In the genomic region with DNA sequence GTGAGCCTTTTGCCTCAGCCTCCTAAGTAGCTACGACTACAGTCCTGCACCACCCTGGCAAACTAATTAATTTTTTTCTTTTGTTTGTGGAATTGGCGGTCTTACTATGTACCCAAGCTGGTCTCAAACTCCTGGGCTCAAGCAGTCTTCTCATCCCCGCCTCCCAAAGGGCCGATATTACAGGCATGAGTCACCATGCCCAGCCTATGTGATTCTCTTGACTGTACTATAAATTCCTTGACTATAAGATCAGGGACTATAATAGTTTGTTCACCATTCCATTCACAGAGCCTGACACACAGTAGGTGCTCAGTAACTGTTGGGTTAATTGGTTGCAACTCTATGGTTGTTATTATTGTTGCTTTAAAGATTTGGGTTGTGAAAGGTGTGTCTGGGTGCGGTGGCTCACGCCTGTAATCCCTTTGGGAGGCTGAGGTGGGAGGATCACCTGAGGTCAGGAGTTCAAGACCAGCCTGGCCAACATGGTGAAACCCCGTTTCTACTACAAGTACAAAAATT, we compare ENCODE assay signal across 15 cellular contexts. TPM values are rescaled to one million over a fixed set of nuclear protein-coding genes. Genes with fewer than 3 reads are reported as not detected.
DNase-seq lines count a peak whose midpoint lies in the region; ATAC-seq and TF ChIP-seq lines count a peak whose summit lies in the region.
"Had no signal": no experiment of that assay in that cellular context is flagged by ENCODE, and none has a peak within 500 bp of the region (broad histone marks: within the 10 kb centered on the region; RNA-seq: fewer than 3 reads in every experiment).

No MANE protein-coding gene starts in this region.

- H3K9ac ChIP-seq in endodermal cell (ENCODE audit: extremely low read depth, low read length, poor library complexity, severe bottlenecking) = no peak overlapping the region

- H3K4me1 ChIP-seq in Panc1 (ENCODE audit: control insufficient read depth, insufficient read depth, low read length) = no peaks in the 10 kb centered on the region
- no peaks in the 10 kb centered on the region for H3K4me1 ChIP-seq in endodermal cell (ENCODE audit: control insufficient read depth, insufficient read depth, low read length)
- H3K4me1 ChIP-seq in CD4-positive, alpha-beta memory T cell (ENCODE audit: insufficient read depth, low read length) = peaks cover 6% of the 10 kb centered on the region
- H3K4me1 ChIP-seq: stomach had no signal

- no peak overlapping the region for H3K27ac Mint-ChIP-seq in osteocyte (ENCODE audit: unreplicated experiment)
- no peak overlapping the region for H3K27ac Mint-ChIP-seq in endodermal cell
- H3K27ac Mint-ChIP-seq in CD4-positive, alpha-beta memory T cell = peak overlapping the region in 1 of 7 donors; percentile 53
- H3K27ac Mint-ChIP-seq in stimulated activated memory B cell treated with anti-CD40 and anti-IgM and Interleukin-4, amounts not matched to agents 10 μg/mL and 1 μg/mL and 100 μg/mL, for 72 hours = no peak overlapping the region
- H3K27ac Mint-ChIP-seq: CD14-positive monocyte had no signal

- H3K27ac ChIP-seq in Panc1 (ENCODE audit: low read length) = no peak overlapping the region
- H3K27ac ChIP-seq in endodermal cell (ENCODE audit: low read depth, low read length) = no peak overlapping the region
- no peak overlapping the region for H3K27ac ChIP-seq in CD4-positive, alpha-beta memory T cell (ENCODE audit: low read depth, low read length)
- H3K27ac ChIP-seq: stomach had no signal

- H3K27me3 ChIP-seq in Panc1 (ENCODE audit: control insufficient read depth, insufficient read depth, low read length) = no peaks in the 10 kb centered on the region
- H3K27me3 ChIP-seq in endodermal cell (ENCODE audit: control insufficient read depth, insufficient read depth, low read length, poor library complexity, severe bottlenecking) = no peaks in the 10 kb centered on the region
- H3K27me3 ChIP-seq in CD4-positive, alpha-beta memory T cell (ENCODE audit: insufficient read depth, low read length) = no peaks in the 10 kb centered on the region
- H3K27me3 ChIP-seq: stomach had no signal

- H3K4me3 Mint-ChIP-seq in osteocyte (ENCODE audit: unreplicated experiment) (no peak overlapping the region), endodermal cell (no peak overlapping the region)
- H3K4me3 Mint-ChIP-seq in CD4-positive, alpha-beta memory T cell = no peak overlapping the region
- no peak overlapping the region for H3K4me3 Mint-ChIP-seq in stimulated activated memory B cell treated with anti-CD40 and anti-IgM and Interleukin-4, amounts not matched to agents 10 μg/mL and 1 μg/mL and 100 μg/mL, for 72 hours
- H3K4me3 Mint-ChIP-seq: CD14-positive monocyte had no signal

- H3K27me3 Mint-ChIP-seq in osteocyte (ENCODE audit: unreplicated experiment) (no peaks in the 10 kb centered on the region), endodermal cell (ENCODE audit: insufficient read depth) (no peaks in the 10 kb centered on the region)
- H3K27me3 Mint-ChIP-seq in CD4-positive, alpha-beta memory T cell = no peaks in the 10 kb centered on the region
- H3K27me3 Mint-ChIP-seq in stimulated activated memory B cell treated with anti-CD40 and anti-IgM and Interleukin-4, amounts not matched to agents 10 μg/mL and 1 μg/mL and 100 μg/mL, for 72 hours = no peaks in the 10 kb centered on the region

- H3K36me3 Mint-ChIP-seq in osteocyte (ENCODE audit: unreplicated experiment) (peaks cover 4% of the 10 kb centered on the region), endodermal cell (ENCODE audit: low read depth) (peaks cover 38% of the 10 kb centered on the region)
- H3K36me3 Mint-ChIP-seq in CD4-positive, alpha-beta memory T cell = peaks cover 7 to 10% of the 10 kb centered on the region in 2 donors
- H3K36me3 Mint-ChIP-seq in stimulated activated memory B cell treated with anti-CD40 and anti-IgM and Interleukin-4, amounts not matched to agents 10 μg/mL and 1 μg/mL and 100 μg/mL, for 72 hours = peaks cover 23% of the 10 kb centered on the region

- H3K9me3 Mint-ChIP-seq in osteocyte (ENCODE audit: unreplicated experiment) (no peaks in the 10 kb centered on the region), endodermal cell (peaks cover 17% of the 10 kb centered on the region)
- no peaks in the 10 kb centered on the region for H3K9me3 Mint-ChIP-seq in CD4-positive, alpha-beta memory T cell
- H3K9me3 Mint-ChIP-seq in stimulated activated memory B cell treated with anti-CD40 and anti-IgM and Interleukin-4, amounts not matched to agents 10 μg/mL and 1 μg/mL and 100 μg/mL, for 72 hours = no peaks in the 10 kb centered on the region

- H3K9me3 ChIP-seq in Panc1 (ENCODE audit: control insufficient read depth, insufficient read depth, low read depth, low read length) (no peaks in the 10 kb centered on the region), endodermal cell (ENCODE audit: control insufficient read depth, low read length) (peaks cover 13% of the 10 kb centered on the region)
- no peaks in the 10 kb centered on the region for H3K9me3 ChIP-seq in CD4-positive, alpha-beta memory T cell (ENCODE audit: control insufficient read depth in 1 of 2, low read length in 2 of 2)
- H3K9me3 ChIP-seq: stomach had no signal

- DNase-seq in EL (peak; percentile 82), Panc1 (ENCODE audit: low read depth, low spot score) (no peak), osteocyte (ENCODE audit: extremely low spot score, unreplicated experiment) (peak; percentile 27), endodermal cell (no peak)
- no peak for DNase-seq in CD4-positive, alpha-beta memory T cell
- DNase-seq: activated naive CD4-positive, alpha-beta T cell; GF-D8; NCI-H1436; NCI-H748 treated with DMSO at 0.1 percent for 48 hours; SHP77 treated with DMSO at 0.1 percent for 48 hours; stomach had no signal

- H3K36me3 ChIP-seq in Panc1 (ENCODE audit: control insufficient read depth, insufficient read depth, low read length) = 0 out of 2 replicates have a peak, but pooled peaks cover 3% of the 10 kb centered on the region
- H3K36me3 ChIP-seq in endodermal cell (ENCODE audit: control insufficient read depth, insufficient read depth, low read length) = peaks cover 14% of the 10 kb centered on the region
- H3K36me3 ChIP-seq in CD4-positive, alpha-beta memory T cell (ENCODE audit: insufficient read depth, low read length) = no peaks in the 10 kb centered on the region

- intact Hi-C loops in Panc1 (cut with micrococcal nuclease; ENCODE audit: unreplicated experiment) = no loop called here
- intact Hi-C loops in CD4-positive, alpha-beta memory T cell (cut with micrococcal nuclease) = no loop called here

- TF ChIP-seq CTCF in Panc1 (IDR thresholded peaks at IDR 0.05) (no peak), osteocyte (IDR thresholded peaks at IDR 0.05) (no peak), endodermal cell (conservative IDR thresholded peaks at IDR 0.05) (no peak)

- CTCF ChIA-PET in Panc1 (lab: Charles Lee) = no interaction called here
- CTCF ChIA-PET in CD4-positive, alpha-beta memory T cell (lab: Charles Lee; ENCODE audit: partially characterized antibody) = no interaction called here

- POLR2A ChIA-PET in Panc1 (lab: Charles Lee) = interaction anchor here (0.7 kb wide), 1 partner anchor 400 kb away, joined by 7 read pairs; no protein-coding TSS in a partner anchor
- POLR2A ChIA-PET in CD4-positive, alpha-beta memory T cell (lab: Charles Lee; ENCODE audit: partially characterized antibody) = interaction anchor here (0.6 kb wide), 1 partner anchor 25 kb away, joined by 3 read pairs; no protein-coding TSS in a partner anchor

- 94 to 98% methylated on average over 5 to 7 of the region's 7 CpGs for WGBS in endodermal cell (ENCODE audit: insufficient coverage in 1 of 2, insufficient read length in 1 of 2), 2 experiments

- in situ Hi-C loops in Panc1 (cut with HindIII; ENCODE audit: low pct_unique_long_range_greater_than_20kb, low sequenced_read_pairs) = no loop called here

- ATAC-seq in Panc1 (0 out of 2 replicates have a peak, but pooled peaks have one; percentile 47), esophagus mucosa (peak; percentile 69), HG03354 (IDR thresholded peaks at IDR 0.05; ENCODE audit: poor library complexity, severe bottlenecking, unreplicated experiment) (no peak)
- ATAC-seq in stimulated activated memory B cell treated with anti-CD40 and anti-IgM and Interleukin-4, amounts not matched to agents 10 μg/mL and 1 μg/mL and 100 μg/mL, for 72 hours = no peak

- H3K4me3 ChIP-seq in Panc1 (ENCODE audit: low read depth in 2 of 2, low read length in 2 of 2) (no peak overlapping the region), endodermal cell (ENCODE audit: low read length) (no peak overlapping the region)
- H3K4me3 ChIP-seq in CD4-positive, alpha-beta memory T cell (ENCODE audit: low read length in 2 of 2) = no peak overlapping the region
- H3K4me3 ChIP-seq: stomach had no signal

- H3K4me1 Mint-ChIP-seq in osteocyte (ENCODE audit: unreplicated experiment) = peaks cover 5% of the 10 kb centered on the region
- no peaks in the 10 kb centered on the region for H3K4me1 Mint-ChIP-seq in endodermal cell
- peaks cover 17 to 31% (median 21%) of the 10 kb centered on the region in 4 donors for H3K4me1 Mint-ChIP-seq in CD4-positive, alpha-beta memory T cell
- H3K4me1 Mint-ChIP-seq in stimulated activated memory B cell treated with anti-CD40 and anti-IgM and Interleukin-4, amounts not matched to agents 10 μg/mL and 1 μg/mL and 100 μg/mL, for 72 hours = peaks cover 19% of the 10 kb centered on the region

- no TSS peak for BruUV-seq in Panc1 (replicated peaks; lab: Mats Ljungman, UMichigan)

RNA-seq across cellular contexts. Expression of a gene that starts 17.3 kb away (rescaled TPM):
- total RNA-seq in Panc1 (2021; ENCODE audit: unreplicated experiment) (136 TPM), esophagus mucosa (69.7 TPM), osteocyte (78.0 and 85.2 TPM in 2 replicates), endodermal cell (100 to 1,000 TPM; 107 to 112 TPM)
- 171 TPM for polyA plus RNA-seq in Panc1 (2012; ENCODE audit: insufficient read length)
- polyA plus RNA-seq in endodermal cell (2013, experiment 1 of 2) = 89.6 TPM
- polyA plus RNA-seq in endodermal cell (2013, experiment 2 of 2) = 82.4 TPM
- 100 to 1,000 TPM; 126 to 136 TPM for total RNA-seq in CD4-positive, alpha-beta memory T cell
- 100 to 1,000 TPM; 102 to 177 TPM for polyA plus RNA-seq in CD4-positive, alpha-beta memory T cell

RNA-seq across cellular contexts. Expression of a gene that starts 17.6 kb away (rescaled TPM):
- total RNA-seq in Panc1 (2021; ENCODE audit: unreplicated experiment) (58.7 TPM), esophagus mucosa (40.3 TPM), osteocyte (50.1 and 53.3 TPM in 2 replicates), endodermal cell (10 to 100 TPM; 44.2 to 45.8 TPM)
- 35.6 TPM for polyA plus RNA-seq in Panc1 (2012; ENCODE audit: insufficient read length)
- polyA plus RNA-seq in endodermal cell (2013, experiment 1 of 2) = 48.3 TPM
- polyA plus RNA-seq in endodermal cell (2013, experiment 2 of 2) = 44.9 TPM
- total RNA-seq in CD4-positive, alpha-beta memory T cell = 100 to 1,000 TPM in 1 of 2 experiments, 10 to 100 TPM in 1; 97.0 to 102 TPM
- polyA plus RNA-seq in CD4-positive, alpha-beta memory T cell = 10 to 100 TPM; 20.6 to 51.7 TPM

Comparison
In these comparisons a context has a peak if more than half of its experiments do, and no peak if none do; other contexts are left out.
1. DNase-seq: peak in EL (single experiment) and osteocyte (single experiment); none in Panc1 (single experiment), endodermal cell (single experiment) and CD4-positive, alpha-beta memory T cell (0 of 5).
2. ATAC-seq: peak in Panc1 (single experiment) and esophagus mucosa (single experiment); none in stimulated activated memory B cell treated with anti-CD40 and anti-IgM and Interleukin-4, amounts not matched to agents 10 μg/mL and 1 μg/mL and 100 μg/mL, for 72 hours (single experiment) and HG03354 (single experiment).